Comparison of ENCODE assay signal across 16 cellular contexts in genomic region chr13:30529085-30529815, GRCh38.
A peak's percentile ranks its signal among the peaks of the same experiment; 100 is the strongest.
DNase-seq lines count a peak whose midpoint lies in the region; ATAC-seq and TF ChIP-seq lines count a peak whose summit lies in the region.
"Had no signal": no experiment of that assay in that cellular context is flagged by ENCODE, and none has a peak within 500 bp of the region (broad histone marks: within the 10 kb centered on the region; RNA-seq: fewer than 3 reads in every experiment).

No MANE protein-coding gene starts in this region.

- TF ChIP-seq CTCF in coronary artery (IDR thresholded peaks at IDR 0.05) = no peak

- no peak overlapping the region for H3K27ac ChIP-seq in coronary artery
- H3K27ac ChIP-seq: psoas muscle had no signal

- DNase-seq in fibroblast of peridontal ligament (ENCODE audit: extremely low read depth) = peak; percentile 60
- DNase-seq in OCI-M2 (lab: John Stamatoyannopoulos, UW; ENCODE audit: unreplicated experiment) = no peak
- DNase-seq in SHP77 (lab: John Stamatoyannopoulos, UW) = no peak
- no peak for DNase-seq in CD1c-positive myeloid dendritic cell (ENCODE audit: extremely low spot score)
- no peak for DNase-seq in coronary artery (ENCODE audit: low spot score)
- DNase-seq: activated CD4-positive, alpha-beta memory T cell treated with anti-CD3 and anti-CD28 coated beads for 36 hours; activated naive CD8-positive, alpha-beta T cell treated with anti-CD3 and anti-CD28 coated beads, Interleukin-2, amount 10 ng/mL, durations not matched to agents 7 days and 5 days; CD4-positive, alpha-beta T cell; mucosa of descending colon; NCI-H1694 treated with DMSO at 0.1 percent for 48 hours; psoas muscle; T-helper 17 cell had no signal

- ATAC-seq in GM18517 (IDR thresholded peaks at IDR 0.05; ENCODE audit: unreplicated experiment) (peak; percentile 87), GM21447 (IDR thresholded peaks at IDR 0.05; ENCODE audit: unreplicated experiment) (peak; percentile 57), HG03342 (IDR thresholded peaks at IDR 0.05; ENCODE audit: unreplicated experiment) (peak; percentile 80)
- ATAC-seq: esophagus mucosa, mucosa of descending colon, psoas muscle, T-helper 17 cell had no signal

- no peak overlapping the region for H3K4me3 ChIP-seq in coronary artery
- H3K4me3 ChIP-seq: mucosa of descending colon, psoas muscle had no signal
